1 cellular context compared by ENCODE assay signal in the genomic region with DNA sequence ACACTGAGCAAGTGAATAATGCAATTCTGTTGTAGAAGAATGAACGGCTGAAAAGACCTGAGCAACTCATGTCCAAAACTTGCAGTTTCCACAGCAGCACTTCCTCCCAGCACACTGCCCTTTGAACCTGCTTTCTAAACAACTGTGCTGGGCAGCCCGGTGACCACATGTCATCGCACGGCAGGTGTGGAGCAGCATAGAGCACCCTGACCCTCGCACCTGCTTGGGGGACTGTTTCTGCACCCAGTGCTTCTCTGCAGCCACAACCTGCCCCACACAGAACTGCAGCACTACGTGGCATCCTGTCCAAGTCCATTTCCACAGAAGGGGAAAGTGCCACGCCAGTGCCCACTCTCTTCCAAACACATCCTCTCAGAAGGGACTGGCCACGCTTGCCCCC.
TF ChIP-seq lines count a peak whose summit lies in the region.
"Not testable (repeated sequence)": the region's sequence is repeated elsewhere in the genome, so short reads cannot be mapped to it uniquely, and the experiment has no call there.

No MANE protein-coding gene starts in this region.

TF ChIP-seq in HepG2, 621 proteins besides CTCF, POLR2A, EP300 and RAD21 (continued from another document and continues in another):
- TF ChIP-seq, protein P1, sequence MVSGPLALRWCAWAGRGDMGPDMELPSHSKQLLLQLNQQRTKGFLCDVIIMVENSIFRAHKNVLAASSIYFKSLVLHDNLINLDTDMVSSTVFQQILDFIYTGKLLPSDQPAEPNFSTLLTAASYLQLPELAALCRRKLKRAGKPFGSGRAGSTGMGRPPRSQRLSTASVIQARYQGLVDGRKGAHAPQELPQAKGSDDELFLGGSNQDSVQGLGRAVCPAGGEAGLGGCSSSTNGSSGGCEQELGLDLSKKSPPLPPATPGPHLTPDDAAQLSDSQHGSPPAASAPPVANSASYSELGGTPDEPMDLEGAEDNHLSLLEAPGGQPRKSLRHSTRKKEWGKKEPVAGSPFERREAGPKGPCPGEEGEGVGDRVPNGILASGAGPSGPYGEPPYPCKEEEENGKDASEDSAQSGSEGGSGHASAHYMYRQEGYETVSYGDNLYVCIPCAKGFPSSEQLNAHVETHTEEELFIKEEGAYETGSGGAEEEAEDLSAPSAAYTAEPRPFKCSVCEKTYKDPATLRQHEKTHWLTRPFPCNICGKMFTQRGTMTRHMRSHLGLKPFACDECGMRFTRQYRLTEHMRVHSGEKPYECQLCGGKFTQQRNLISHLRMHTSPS (CRISPR knock-in tag; IDR thresholded peaks at IDR 0.05; ENCODE audit: low read depth): peak; percentile 28; the same call in 1 of the 2 replicates
- TF ChIP-seq, protein P2, sequence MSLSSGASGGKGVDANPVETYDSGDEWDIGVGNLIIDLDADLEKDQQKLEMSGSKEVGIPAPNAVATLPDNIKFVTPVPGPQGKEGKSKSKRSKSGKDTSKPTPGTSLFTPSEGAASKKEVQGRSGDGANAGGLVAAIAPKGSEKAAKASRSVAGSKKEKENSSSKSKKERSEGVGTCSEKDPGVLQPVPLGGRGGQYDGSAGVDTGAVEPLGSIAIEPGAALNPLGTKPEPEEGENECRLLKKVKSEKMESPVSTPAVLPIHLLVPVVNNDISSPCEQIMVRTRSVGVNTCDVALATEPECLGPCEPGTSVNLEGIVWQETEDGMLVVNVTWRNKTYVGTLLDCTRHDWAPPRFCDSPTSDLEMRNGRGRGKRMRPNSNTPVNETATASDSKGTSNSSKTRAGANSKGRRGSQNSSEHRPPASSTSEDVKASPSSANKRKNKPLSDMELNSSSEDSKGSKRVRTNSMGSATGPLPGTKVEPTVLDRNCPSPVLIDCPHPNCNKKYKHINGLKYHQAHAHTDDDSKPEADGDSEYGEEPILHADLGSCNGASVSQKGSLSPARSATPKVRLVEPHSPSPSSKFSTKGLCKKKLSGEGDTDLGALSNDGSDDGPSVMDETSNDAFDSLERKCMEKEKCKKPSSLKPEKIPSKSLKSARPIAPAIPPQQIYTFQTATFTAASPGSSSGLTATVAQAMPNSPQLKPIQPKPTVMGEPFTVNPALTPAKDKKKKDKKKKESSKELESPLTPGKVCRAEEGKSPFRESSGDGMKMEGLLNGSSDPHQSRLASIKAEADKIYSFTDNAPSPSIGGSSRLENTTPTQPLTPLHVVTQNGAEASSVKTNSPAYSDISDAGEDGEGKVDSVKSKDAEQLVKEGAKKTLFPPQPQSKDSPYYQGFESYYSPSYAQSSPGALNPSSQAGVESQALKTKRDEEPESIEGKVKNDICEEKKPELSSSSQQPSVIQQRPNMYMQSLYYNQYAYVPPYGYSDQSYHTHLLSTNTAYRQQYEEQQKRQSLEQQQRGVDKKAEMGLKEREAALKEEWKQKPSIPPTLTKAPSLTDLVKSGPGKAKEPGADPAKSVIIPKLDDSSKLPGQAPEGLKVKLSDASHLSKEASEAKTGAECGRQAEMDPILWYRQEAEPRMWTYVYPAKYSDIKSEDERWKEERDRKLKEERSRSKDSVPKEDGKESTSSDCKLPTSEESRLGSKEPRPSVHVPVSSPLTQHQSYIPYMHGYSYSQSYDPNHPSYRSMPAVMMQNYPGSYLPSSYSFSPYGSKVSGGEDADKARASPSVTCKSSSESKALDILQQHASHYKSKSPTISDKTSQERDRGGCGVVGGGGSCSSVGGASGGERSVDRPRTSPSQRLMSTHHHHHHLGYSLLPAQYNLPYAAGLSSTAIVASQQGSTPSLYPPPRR (CRISPR knock-in tag; IDR thresholded peaks at IDR 0.05; ENCODE audit: borderline replicate concordance): peak; percentile 34; the same call in 1 of the 2 replicates
- TF ChIP-seq, protein P3, sequence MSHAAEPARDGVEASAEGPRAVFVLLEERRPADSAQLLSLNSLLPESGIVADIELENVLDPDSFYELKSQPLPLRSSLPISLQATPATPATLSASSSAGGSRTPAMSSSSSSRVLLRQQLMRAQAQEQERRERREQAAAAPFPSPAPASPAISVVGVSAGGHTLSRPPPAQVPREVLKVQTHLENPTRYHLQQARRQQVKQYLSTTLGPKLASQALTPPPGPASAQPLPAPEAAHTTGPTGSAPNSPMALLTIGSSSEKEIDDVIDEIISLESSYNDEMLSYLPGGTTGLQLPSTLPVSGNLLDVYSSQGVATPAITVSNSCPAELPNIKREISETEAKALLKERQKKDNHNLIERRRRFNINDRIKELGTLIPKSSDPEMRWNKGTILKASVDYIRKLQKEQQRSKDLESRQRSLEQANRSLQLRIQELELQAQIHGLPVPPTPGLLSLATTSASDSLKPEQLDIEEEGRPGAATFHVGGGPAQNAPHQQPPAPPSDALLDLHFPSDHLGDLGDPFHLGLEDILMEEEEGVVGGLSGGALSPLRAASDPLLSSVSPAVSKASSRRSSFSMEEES (CRISPR knock-in tag; IDR thresholded peaks at IDR 0.05): peak; percentile 57; the same call in 1 of the 2 replicates
- TF ChIP-seq MYC (CRISPR knock-in tag; IDR thresholded peaks at IDR 0.05; ENCODE audit: borderline replicate concordance) (peak; percentile 94), SOX5 (CRISPR knock-in tag; IDR thresholded peaks at IDR 0.05; ENCODE audit: borderline replicate concordance) (peak; percentile 50; the same call in 1 of the 2 replicates), DMAP1 (CRISPR knock-in tag; IDR thresholded peaks at IDR 0.05) (0 out of 2 replicates have a peak, but pooled peaks have one; percentile 45), SIN3A (IDR thresholded peaks at IDR 0.05; ENCODE audit: borderline replicate concordance, low read depth, low read length) (peak; percentile 56; the same call in 1 of the 2 replicates), ZSCAN31 (CRISPR knock-in tag; IDR thresholded peaks at IDR 0.05; ENCODE audit: low read depth) (peak; percentile 52; the same call in 1 of the 2 replicates), JUND (CRISPR knock-in tag; IDR thresholded peaks at IDR 0.05) (0 out of 2 replicates have a peak, but pooled peaks have one; percentile 41), FOXO1 (CRISPR knock-in tag; IDR thresholded peaks at IDR 0.05) (peak; percentile 48; the same call in 1 of the 2 replicates), MED1 (CRISPR knock-in tag; IDR thresholded peaks at IDR 0.05) (peak; percentile 65; the same call in 1 of the 2 replicates), FOXA1 (CRISPR knock-in tag; IDR thresholded peaks at IDR 0.05) (0 out of 2 replicates have a peak, but pooled peaks have one; percentile 27), NR2F6 (CRISPR knock-in tag; IDR thresholded peaks at IDR 0.05) (peak; percentile 80), RARA (CRISPR knock-in tag; IDR thresholded peaks at IDR 0.05) (peak; percentile 50), FOSL2 (CRISPR knock-in tag; IDR thresholded peaks at IDR 0.05) (peak; percentile 73), TEAD3 (CRISPR knock-in tag; optimal IDR thresholded peaks at IDR 0.05; ENCODE audit: borderline replicate concordance) (peak; percentile 60), ETV5 (CRISPR knock-in tag; IDR thresholded peaks at IDR 0.05; ENCODE audit: borderline replicate concordance) (peak; percentile 51; the same call in 1 of the 2 replicates), BHLHE40 (IDR thresholded peaks at IDR 0.05; ENCODE audit: low read length) (0 out of 2 replicates have a peak, but pooled peaks have one; percentile 15), SOX13 (CRISPR knock-in tag; conservative IDR thresholded peaks at IDR 0.05 in 1 of 2, IDR thresholded peaks at IDR 0.05 in 1 of 2) (peak in 1 of 2 experiments; percentile 31; a peak in 1 of 4 replicates), HNF4G (IDR thresholded peaks at IDR 0.05; ENCODE audit: borderline replicate concordance, low read depth, low read length) (peak; percentile 62; the same call in 1 of the 2 replicates), HNF4G (CRISPR knock-in tag; IDR thresholded peaks at IDR 0.05; ENCODE audit: borderline replicate concordance, low read depth) (peak; percentile 80), HOXA3 (CRISPR knock-in tag; IDR thresholded peaks at IDR 0.05) (peak; percentile 66), GABPB1 (CRISPR knock-in tag; IDR thresholded peaks at IDR 0.05) (peak; percentile 47)
- TF ChIP-seq, protein P4, sequence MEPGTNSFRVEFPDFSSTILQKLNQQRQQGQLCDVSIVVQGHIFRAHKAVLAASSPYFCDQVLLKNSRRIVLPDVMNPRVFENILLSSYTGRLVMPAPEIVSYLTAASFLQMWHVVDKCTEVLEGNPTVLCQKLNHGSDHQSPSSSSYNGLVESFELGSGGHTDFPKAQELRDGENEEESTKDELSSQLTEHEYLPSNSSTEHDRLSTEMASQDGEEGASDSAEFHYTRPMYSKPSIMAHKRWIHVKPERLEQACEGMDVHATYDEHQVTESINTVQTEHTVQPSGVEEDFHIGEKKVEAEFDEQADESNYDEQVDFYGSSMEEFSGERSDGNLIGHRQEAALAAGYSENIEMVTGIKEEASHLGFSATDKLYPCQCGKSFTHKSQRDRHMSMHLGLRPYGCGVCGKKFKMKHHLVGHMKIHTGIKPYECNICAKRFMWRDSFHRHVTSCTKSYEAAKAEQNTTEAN (CRISPR knock-in tag; conservative IDR thresholded peaks at IDR 0.05): peak; percentile 44; the same call in 1 of the 2 replicates
- TF ChIP-seq, protein P5, sequence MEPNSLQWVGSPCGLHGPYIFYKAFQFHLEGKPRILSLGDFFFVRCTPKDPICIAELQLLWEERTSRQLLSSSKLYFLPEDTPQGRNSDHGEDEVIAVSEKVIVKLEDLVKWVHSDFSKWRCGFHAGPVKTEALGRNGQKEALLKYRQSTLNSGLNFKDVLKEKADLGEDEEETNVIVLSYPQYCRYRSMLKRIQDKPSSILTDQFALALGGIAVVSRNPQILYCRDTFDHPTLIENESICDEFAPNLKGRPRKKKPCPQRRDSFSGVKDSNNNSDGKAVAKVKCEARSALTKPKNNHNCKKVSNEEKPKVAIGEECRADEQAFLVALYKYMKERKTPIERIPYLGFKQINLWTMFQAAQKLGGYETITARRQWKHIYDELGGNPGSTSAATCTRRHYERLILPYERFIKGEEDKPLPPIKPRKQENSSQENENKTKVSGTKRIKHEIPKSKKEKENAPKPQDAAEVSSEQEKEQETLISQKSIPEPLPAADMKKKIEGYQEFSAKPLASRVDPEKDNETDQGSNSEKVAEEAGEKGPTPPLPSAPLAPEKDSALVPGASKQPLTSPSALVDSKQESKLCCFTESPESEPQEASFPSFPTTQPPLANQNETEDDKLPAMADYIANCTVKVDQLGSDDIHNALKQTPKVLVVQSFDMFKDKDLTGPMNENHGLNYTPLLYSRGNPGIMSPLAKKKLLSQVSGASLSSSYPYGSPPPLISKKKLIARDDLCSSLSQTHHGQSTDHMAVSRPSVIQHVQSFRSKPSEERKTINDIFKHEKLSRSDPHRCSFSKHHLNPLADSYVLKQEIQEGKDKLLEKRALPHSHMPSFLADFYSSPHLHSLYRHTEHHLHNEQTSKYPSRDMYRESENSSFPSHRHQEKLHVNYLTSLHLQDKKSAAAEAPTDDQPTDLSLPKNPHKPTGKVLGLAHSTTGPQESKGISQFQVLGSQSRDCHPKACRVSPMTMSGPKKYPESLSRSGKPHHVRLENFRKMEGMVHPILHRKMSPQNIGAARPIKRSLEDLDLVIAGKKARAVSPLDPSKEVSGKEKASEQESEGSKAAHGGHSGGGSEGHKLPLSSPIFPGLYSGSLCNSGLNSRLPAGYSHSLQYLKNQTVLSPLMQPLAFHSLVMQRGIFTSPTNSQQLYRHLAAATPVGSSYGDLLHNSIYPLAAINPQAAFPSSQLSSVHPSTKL (CRISPR knock-in tag; IDR thresholded peaks at IDR 0.05): peak; percentile 61
- TF ChIP-seq, protein P6, sequence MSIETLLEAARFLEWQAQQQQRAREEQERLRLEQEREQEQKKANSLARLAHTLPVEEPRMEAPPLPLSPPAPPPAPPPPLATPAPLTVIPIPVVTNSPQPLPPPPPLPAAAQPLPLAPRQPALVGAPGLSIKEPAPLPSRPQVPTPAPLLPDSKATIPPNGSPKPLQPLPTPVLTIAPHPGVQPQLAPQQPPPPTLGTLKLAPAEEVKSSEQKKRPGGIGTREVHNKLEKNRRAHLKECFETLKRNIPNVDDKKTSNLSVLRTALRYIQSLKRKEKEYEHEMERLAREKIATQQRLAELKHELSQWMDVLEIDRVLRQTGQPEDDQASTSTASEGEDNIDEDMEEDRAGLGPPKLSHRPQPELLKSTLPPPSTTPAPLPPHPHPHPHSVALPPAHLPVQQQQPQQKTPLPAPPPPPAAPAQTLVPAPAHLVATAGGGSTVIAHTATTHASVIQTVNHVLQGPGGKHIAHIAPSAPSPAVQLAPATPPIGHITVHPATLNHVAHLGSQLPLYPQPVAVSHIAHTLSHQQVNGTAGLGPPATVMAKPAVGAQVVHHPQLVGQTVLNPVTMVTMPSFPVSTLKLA (IDR thresholded peaks at IDR 0.05): peak; percentile 31; the same call in 1 of the 2 replicates
- TF ChIP-seq, protein P7, sequence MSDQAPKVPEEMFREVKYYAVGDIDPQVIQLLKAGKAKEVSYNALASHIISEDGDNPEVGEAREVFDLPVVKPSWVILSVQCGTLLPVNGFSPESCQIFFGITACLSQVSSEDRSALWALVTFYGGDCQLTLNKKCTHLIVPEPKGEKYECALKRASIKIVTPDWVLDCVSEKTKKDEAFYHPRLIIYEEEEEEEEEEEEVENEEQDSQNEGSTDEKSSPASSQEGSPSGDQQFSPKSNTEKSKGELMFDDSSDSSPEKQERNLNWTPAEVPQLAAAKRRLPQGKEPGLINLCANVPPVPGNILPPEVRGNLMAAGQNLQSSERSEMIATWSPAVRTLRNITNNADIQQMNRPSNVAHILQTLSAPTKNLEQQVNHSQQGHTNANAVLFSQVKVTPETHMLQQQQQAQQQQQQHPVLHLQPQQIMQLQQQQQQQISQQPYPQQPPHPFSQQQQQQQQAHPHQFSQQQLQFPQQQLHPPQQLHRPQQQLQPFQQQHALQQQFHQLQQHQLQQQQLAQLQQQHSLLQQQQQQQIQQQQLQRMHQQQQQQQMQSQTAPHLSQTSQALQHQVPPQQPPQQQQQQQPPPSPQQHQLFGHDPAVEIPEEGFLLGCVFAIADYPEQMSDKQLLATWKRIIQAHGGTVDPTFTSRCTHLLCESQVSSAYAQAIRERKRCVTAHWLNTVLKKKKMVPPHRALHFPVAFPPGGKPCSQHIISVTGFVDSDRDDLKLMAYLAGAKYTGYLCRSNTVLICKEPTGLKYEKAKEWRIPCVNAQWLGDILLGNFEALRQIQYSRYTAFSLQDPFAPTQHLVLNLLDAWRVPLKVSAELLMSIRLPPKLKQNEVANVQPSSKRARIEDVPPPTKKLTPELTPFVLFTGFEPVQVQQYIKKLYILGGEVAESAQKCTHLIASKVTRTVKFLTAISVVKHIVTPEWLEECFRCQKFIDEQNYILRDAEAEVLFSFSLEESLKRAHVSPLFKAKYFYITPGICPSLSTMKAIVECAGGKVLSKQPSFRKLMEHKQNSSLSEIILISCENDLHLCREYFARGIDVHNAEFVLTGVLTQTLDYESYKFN (CRISPR knock-in tag; conservative IDR thresholded peaks at IDR 0.05): peak; percentile 81
- not testable (repeated sequence) for TF ChIP-seq FOXA1, NR2F6, SOX13 (IDR thresholded peaks at IDR 0.05)
- TF ChIP-seq, protein P8, sequence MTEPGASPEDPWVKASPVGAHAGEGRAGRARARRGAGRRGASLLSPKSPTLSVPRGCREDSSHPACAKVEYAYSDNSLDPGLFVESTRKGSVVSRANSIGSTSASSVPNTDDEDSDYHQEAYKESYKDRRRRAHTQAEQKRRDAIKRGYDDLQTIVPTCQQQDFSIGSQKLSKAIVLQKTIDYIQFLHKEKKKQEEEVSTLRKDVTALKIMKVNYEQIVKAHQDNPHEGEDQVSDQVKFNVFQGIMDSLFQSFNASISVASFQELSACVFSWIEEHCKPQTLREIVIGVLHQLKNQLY (CRISPR knock-in tag; IDR thresholded peaks at IDR 0.05): peak; percentile 65; the same call in 1 of the 2 replicates
